8 cellular contexts compared by ENCODE assay signal in the genomic region with DNA sequence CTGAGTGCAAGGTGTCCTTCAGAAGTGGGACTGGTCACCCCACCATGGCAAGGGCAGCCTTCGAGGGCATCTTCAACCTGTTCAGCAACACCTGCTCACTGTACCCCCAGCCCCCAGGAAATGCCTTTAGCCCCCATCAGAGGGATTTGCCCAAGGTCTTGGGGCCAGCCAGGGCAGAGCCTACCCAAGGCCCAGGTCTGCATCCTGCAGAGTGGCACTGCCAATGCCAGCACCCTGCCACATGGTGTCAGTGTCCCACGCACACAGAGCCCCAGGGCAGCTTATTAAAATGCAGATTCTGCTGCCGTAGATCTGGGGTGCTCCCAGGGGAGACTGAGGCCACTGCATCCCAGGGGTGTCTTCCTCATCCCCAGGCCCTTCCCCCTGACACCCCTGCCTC.
DNase-seq lines count a peak whose midpoint lies in the region; ATAC-seq and TF ChIP-seq lines count a peak whose summit lies in the region.

No MANE protein-coding gene starts in this region.

- no peak overlapping the region for H3K27ac ChIP-seq in A673 (ENCODE audit: low read depth, low read length, poor library complexity, severe bottlenecking)

- TF ChIP-seq POLR2A in Raji (IDR thresholded peaks at IDR 0.05; ENCODE audit: insufficient read depth, low read depth, low read length) = 0 out of 2 replicates have a peak, but pooled peaks have one; percentile 5

- DNase-seq in A673 (ENCODE audit: low spot score) (peak; percentile 27), GM12864 (ENCODE audit: low read depth) (no peak), head of caudate nucleus (peak in 28 of 42 donors; percentile 17 to 63 (median 41)), HuH-7.5 (ENCODE audit: low spot score) (no peak), SKM-1 treated with dmso at 0.1 percent for 144 hours (lab: John Stamatoyannopoulos, UW; ENCODE audit: unreplicated experiment) (no peak), GM20000 (ENCODE audit: low spot score) (no peak)

- H3K36me3 ChIP-seq in A673 (ENCODE audit: insufficient read depth, low read length, poor library complexity, severe bottlenecking) = no peaks in the 10 kb centered on the region

- ATAC-seq in HG03135 (IDR thresholded peaks at IDR 0.05; ENCODE audit: unreplicated experiment) = no peak

- intact Hi-C loops in A673 (cut with micrococcal nuclease; ENCODE audit: unreplicated experiment) (no loop called here), head of caudate nucleus (cut with DNase I) (no loop called here)

- peak; percentile 50; the same call in 1 of the 2 replicates for TF ChIP-seq CTCF in A673 (conservative IDR thresholded peaks at IDR 0.05; ENCODE audit: low read depth, low read length)
- peak; percentile 50 for TF ChIP-seq CTCF in GM12864 (IDR thresholded peaks at IDR 0.05; ENCODE audit: low read depth, low read length, missing control alignments)
- no peak for TF ChIP-seq CTCF in GM20000 (IDR thresholded peaks at IDR 0.05; ENCODE audit: extremely low read depth, missing control alignments)

- POLR2A ChIA-PET in A673 (lab: Charles Lee; ENCODE audit: low non-redundant PET) = interaction anchor here (0.6 kb wide), 1 partner anchor 26 kb away, joined by 5 read pairs; no protein-coding TSS in a partner anchor

- BruUV-seq in A673 (replicated peaks; lab: Mats Ljungman, UMichigan) = no TSS peak

- CTCF ChIA-PET in A673 (lab: Charles Lee) = no interaction called here

- H3K4me3 ChIP-seq in A673 (ENCODE audit: low read depth, low read length, poor library complexity, severe bottlenecking) (no peak overlapping the region), GM12864 (ENCODE audit: low read depth, low read length) (no peak overlapping the region)

- H3K27me3 ChIP-seq in A673 (replicated peaks; ENCODE audit: insufficient read depth, low read depth, low read length, poor library complexity) = no peaks in the 10 kb centered on the region

- H3K9me3 ChIP-seq in A673 (ENCODE audit: low read depth, low read length, poor library complexity, severe bottlenecking) = no peaks in the 10 kb centered on the region

- H3K4me1 ChIP-seq in A673 (ENCODE audit: insufficient read depth, low read length, poor library complexity, severe bottlenecking) = no peaks in the 10 kb centered on the region

Comparison
In these comparisons a context has a peak if more than half of its experiments do, and no peak if none do; other contexts are left out.
1. DNase-seq: peak in A673 (single experiment) and head of caudate nucleus (28 of 42); none in GM12864 (single experiment), HuH-7.5 (single experiment), SKM-1 treated with dmso at 0.1 percent for 144 hours (single experiment) and GM20000 (single experiment).